ENCODE assay signal across 1 cellular context in the genomic region with DNA sequence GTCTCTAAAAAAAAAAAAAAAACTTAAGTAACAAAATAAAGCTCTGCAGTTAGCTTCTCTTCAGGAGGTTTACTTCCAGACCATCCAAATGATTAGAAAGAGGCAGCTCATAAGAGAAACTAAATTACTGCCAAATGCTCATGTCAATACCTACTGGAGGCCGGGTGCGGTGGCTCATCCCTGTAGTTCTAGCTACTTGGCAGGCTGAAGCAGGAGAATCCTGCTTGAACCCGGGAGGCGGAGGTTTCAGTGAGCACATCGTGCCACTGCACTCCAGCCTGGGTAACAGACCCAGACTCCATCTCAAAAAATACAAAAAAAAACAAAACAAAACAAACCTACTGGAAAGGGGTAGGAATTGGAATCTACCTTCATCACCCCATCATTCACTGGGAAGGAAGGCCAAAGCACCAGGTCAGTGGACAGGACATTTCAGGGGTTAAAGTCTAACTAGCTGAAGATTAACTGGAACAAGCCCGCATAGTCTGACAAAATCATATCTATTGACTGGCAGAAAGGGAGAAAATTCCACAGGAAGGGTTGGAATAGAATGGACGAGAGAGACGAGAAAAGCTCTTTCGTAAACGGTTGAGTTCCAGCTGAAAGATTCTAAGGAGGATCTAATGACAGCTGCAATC.
TF ChIP-seq lines count a peak whose summit lies in the region.

No MANE protein-coding gene starts in this region.

TF ChIP-seq in WTC11, 78 proteins besides CTCF, POLR2A, EP300 and RAD21 (continued from another document):
- TF ChIP-seq ZNF263 (CRISPR knock-in tag; IDR thresholded peaks at IDR 0.05; ENCODE audit: low read depth) (no peak), ZNF121 (CRISPR knock-in tag; IDR thresholded peaks at IDR 0.05) (no peak), FOXP4 (CRISPR knock-in tag; IDR thresholded peaks at IDR 0.05) (no peak), MAX (CRISPR knock-in tag; IDR thresholded peaks at IDR 0.05) (no peak), GABPB1 (CRISPR knock-in tag; IDR thresholded peaks at IDR 0.05) (no peak), ZNF317 (CRISPR knock-in tag; IDR thresholded peaks at IDR 0.05; ENCODE audit: borderline replicate concordance, low read depth) (no peak)
